Comparison of ENCODE assay signal across 19 cellular contexts in genomic region chr12:47145188-47145587, GRCh38.
"Had no signal": no experiment of that assay in that cellular context is flagged by ENCODE, and none has a peak within 500 bp of the region (broad histone marks: within the 10 kb centered on the region; RNA-seq: fewer than 3 reads in every experiment).

No MANE protein-coding gene starts in this region.

- H3K4me3 ChIP-seq: coronary artery, gastroesophageal sphincter, heart left ventricle, lung, neural progenitor cell, prostate gland, right atrium auricular region, stomach had no signal

- ATAC-seq: activated naive CD8-positive, alpha-beta T cell treated with anti-CD3 and anti-CD28 coated beads, Interleukin-2, amount 50 U/mL, for 24 hours; gastroesophageal sphincter; heart left ventricle; left lobe of liver had no signal

- H3K36me3 Mint-ChIP-seq: brain, neural progenitor cell, type B pancreatic cell had no signal

- H3K9me3 ChIP-seq: prostate gland, stomach had no signal

- H3K4me1 Mint-ChIP-seq: brain, neural progenitor cell had no signal

- H3K27ac Mint-ChIP-seq: activated naive CD8-positive, alpha-beta T cell treated with anti-CD3 and anti-CD28 coated beads, Interleukin-2, amount 50 U/mL, for 24 hours; brain; neural progenitor cell; type B pancreatic cell had no signal

- H3K9me3 Mint-ChIP-seq: type B pancreatic cell had no signal

- H3K27ac ChIP-seq: coronary artery, gastroesophageal sphincter, heart left ventricle, neural progenitor cell, prostate gland, right atrium auricular region, stomach had no signal

- DNase-seq: activated CD4-positive, alpha-beta T cell treated with anti-CD3 and anti-CD28 coated beads, Interleukin-2, amount 50 U/mL, for 48 hours; activated naive CD8-positive, alpha-beta T cell treated with anti-CD3 and anti-CD28 coated beads, Interleukin-2, amount 50 U/mL, for 24 hours; anterior cingulate cortex; erythroblast; heart left ventricle; kidney; midbrain; stimulated activated CD4-positive, alpha-beta T cell treated with anti-CD3 and anti-CD28 coated beads, Interleukin-2, amount 100 ng/mL, for 24 hours; stomach; SW 1271 had no signal

- H3K27me3 Mint-ChIP-seq: activated naive CD8-positive, alpha-beta T cell treated with anti-CD3 and anti-CD28 coated beads, Interleukin-2, amount 50 U/mL, for 24 hours; type B pancreatic cell had no signal

- H3K27me3 ChIP-seq: gastroesophageal sphincter, heart left ventricle, neural progenitor cell, right atrium auricular region, stomach had no signal

- H3K4me3 Mint-ChIP-seq: activated naive CD8-positive, alpha-beta T cell treated with anti-CD3 and anti-CD28 coated beads, Interleukin-2, amount 50 U/mL, for 24 hours; brain; neural progenitor cell; type B pancreatic cell had no signal
